Comparison of ENCODE assay signal across 32 cellular contexts in genomic region chr19:50506700-50507099, GRCh38. TPM values are rescaled to one million over a fixed set of nuclear protein-coding genes. Genes with fewer than 3 reads are reported as not detected.
"Had no signal": no experiment of that assay in that cellular context is flagged by ENCODE, and none has a peak within 500 bp of the region (broad histone marks: within the 10 kb centered on the region; RNA-seq: fewer than 3 reads in every experiment).

No MANE protein-coding gene starts in this region.

- H3K9me3 Mint-ChIP-seq: activated CD4-positive, alpha-beta memory T cell treated with anti-CD3 and anti-CD28 coated beads for 36 hours; activated naive CD8-positive, alpha-beta T cell treated with anti-CD3 and anti-CD28 coated beads for 36 hours; activated T-cell treated with anti-CD3 and anti-CD28 coated beads, Interleukin-2, amount 50 U/mL, for 4 hours; activated T-helper 1 cell treated with anti-CD3 and anti-CD28 coated beads, Interleukin-12 subunit alpha, Interleukin-12 subunit beta, Interleukin-2, Interleukin-4 antibody, amounts not matched to agents 30 ng/mL and 10 ng/mL and 1 ng/mL, durations not matched to agents 14 hours and 24 hours and 36 hours; T-helper 1 cell treated with Interleukin-12 subunit alpha and Interleukin-12 subunit beta and Interleukin-4 antibody, amounts not matched to agents 30 μg/mL and 1 μg/mL, for 36 hours; T-helper 2 cell treated with Interferon-gamma antibody and Interleukin-4, amounts not matched to agents 5 μg/mL and 100 μg/mL, for 36 hours had no signal

- H3K27me3 Mint-ChIP-seq: activated CD4-positive, alpha-beta memory T cell treated with anti-CD3 and anti-CD28 coated beads for 36 hours had no signal

- H3K27ac Mint-ChIP-seq: activated CD4-positive, alpha-beta memory T cell treated with anti-CD3 and anti-CD28 coated beads for 36 hours; activated T-helper 1 cell treated with anti-CD3 and anti-CD28 coated beads, Interleukin-12 subunit alpha, Interleukin-12 subunit beta, Interleukin-2, Interleukin-4 antibody, amounts not matched to agents 30 ng/mL and 10 ng/mL and 1 ng/mL, durations not matched to agents 14 hours and 24 hours and 36 hours; T-helper 2 cell treated with Interferon-gamma antibody and Interleukin-4, amounts not matched to agents 5 μg/mL and 100 μg/mL, for 36 hours had no signal

- H3K27ac ChIP-seq: brain microvascular endothelial cell, KMS-11, Peyer's patch had no signal

- ATAC-seq: activated T-cell treated with anti-CD3 and anti-CD28 coated beads, Interleukin-2, amount 50 U/mL, for 4 hours; PC-3 had no signal

- H3K9me3 ChIP-seq: Peyer's patch had no signal

- H3K4me3 Mint-ChIP-seq: activated CD4-positive, alpha-beta memory T cell treated with anti-CD3 and anti-CD28 coated beads for 36 hours; activated naive CD8-positive, alpha-beta T cell treated with anti-CD3 and anti-CD28 coated beads for 36 hours; activated T-cell treated with anti-CD3 and anti-CD28 coated beads, Interleukin-2, amount 50 U/mL, for 4 hours; activated T-helper 1 cell treated with anti-CD3 and anti-CD28 coated beads, Interleukin-12 subunit alpha, Interleukin-12 subunit beta, Interleukin-2, Interleukin-4 antibody, amounts not matched to agents 30 ng/mL and 10 ng/mL and 1 ng/mL, durations not matched to agents 14 hours and 24 hours and 36 hours; T-helper 1 cell treated with Interleukin-12 subunit alpha and Interleukin-12 subunit beta and Interleukin-4 antibody, amounts not matched to agents 30 μg/mL and 1 μg/mL, for 36 hours; T-helper 2 cell treated with Interferon-gamma antibody and Interleukin-4, amounts not matched to agents 5 μg/mL and 100 μg/mL, for 36 hours had no signal

- H3K36me3 ChIP-seq: brain microvascular endothelial cell, Peyer's patch had no signal

- H3K27me3 ChIP-seq: brain microvascular endothelial cell, Peyer's patch had no signal

- H3K4me3 ChIP-seq: Peyer's patch had no signal

- DNase-seq: activated CD4-positive, alpha-beta memory T cell treated with anti-CD3 and anti-CD28 coated beads for 36 hours; activated CD4-positive, alpha-beta T cell treated with anti-CD3 and anti-CD28 coated beads, Interleukin-2, amount 50 U/mL, for 1 hour; activated CD8-positive, alpha-beta memory T cell treated with anti-CD3 and anti-CD28 coated beads, Interleukin-2, amount 50 U/mL, for 4 hours; activated naive CD4-positive, alpha-beta T cell; activated naive CD4-positive, alpha-beta T cell treated with anti-CD3 and anti-CD28 coated beads, Interleukin-2, amount 50 U/mL, for 16 hours; activated naive CD8-positive, alpha-beta T cell treated with anti-CD3 and anti-CD28 coated beads for 36 hours; activated T-cell treated with anti-CD3 and anti-CD28 coated beads for 4 hours; activated T-cell treated with anti-CD3 and anti-CD28 coated beads, Interleukin-2, amount 50 U/mL, for 4 hours; amniotic stem cell; brain microvascular endothelial cell; MM.1S; MV-4-11; NCI-H1092; NCI-H1417; NCI-H146; NCI-H187; NCI-H2029 treated with DMSO at 0.1 percent for 48 hours; NCI-H2107; NCI-H2171; NCI-H510A; NCI-H526; NCI-H748 treated with DMSO at 0.1 percent for 48 hours; NK-92 treated with Interleukin-12 subunit alpha and Interleukin-12 subunit beta, amount 100 ng/mL, for 24 hours; PC-3; RPMI8226 had no signal

RNA-seq across cellular contexts. Expression of gene ASPDH, which starts 7.0 kb away (rescaled TPM):
- total RNA-seq: activated CD4-positive, alpha-beta memory T cell treated with anti-CD3 and anti-CD28 coated beads for 36 hours; activated naive CD8-positive, alpha-beta T cell treated with anti-CD3 and anti-CD28 coated beads for 36 hours; activated T-cell treated with anti-CD3 and anti-CD28 coated beads, Interleukin-2, amount 50 U/mL, for 4 hours; activated T-helper 1 cell treated with anti-CD3 and anti-CD28 coated beads, Interleukin-12 subunit alpha, Interleukin-12 subunit beta, Interleukin-2, Interleukin-4 antibody, amounts not matched to agents 30 ng/mL and 10 ng/mL and 1 ng/mL, durations not matched to agents 14 hours and 24 hours and 36 hours; aorta; LHCN-M2; PC-3 had no signal

RNA-seq across cellular contexts. Expression of gene GARIN5A, which starts 30.1 kb away (rescaled TPM):
- total RNA-seq: aorta had no signal
- polyA plus RNA-seq: aorta had no signal
